ENCODE assay signal across 14 cellular contexts in genomic region chr12:49824416-49824815, GRCh38. TPM values are rescaled to one million over a fixed set of nuclear protein-coding genes. Genes with fewer than 3 reads are reported as not detected.
DNase-seq lines count a peak whose midpoint lies in the region; ATAC-seq, FAIRE-seq and TF ChIP-seq lines count a peak whose summit lies in the region.
"Had no signal": no experiment of that assay in that cellular context is flagged by ENCODE, and none has a peak within 500 bp of the region (broad histone marks: within the 10 kb centered on the region; RNA-seq: fewer than 3 reads in every experiment).

No MANE protein-coding gene starts in this region.

- H3K4me3 ChIP-seq in DND-41 (ENCODE audit: low read depth in 1 of 2, low read length in 2 of 2): no peak overlapping the region
- H3K4me3 ChIP-seq in adrenal gland: peak overlapping the region in 1 of 4 donors; percentile 67
- H3K4me3 ChIP-seq in skeletal muscle tissue (ENCODE audit: low read length in 3 of 3): peak overlapping the region in 2 of 3 donors; percentile 31 to 55

- DNase-seq in DND-41 (no peak), adrenal gland (no peak), islet precursor cell (peak; percentile 50), GM19239 (ENCODE audit: insufficient read length, low spot score) (no peak), T-helper 9 cell (no peak)
- DNase-seq: activated naive CD4-positive, alpha-beta T cell; NCI-H1436; NCI-H446; SK-N-SH had no signal

- no peak overlapping the region for H3K9ac ChIP-seq in DND-41 (ENCODE audit: low read depth, low read length)
- peak overlapping the region; percentile 27 to 61 (median 58) for H3K9ac ChIP-seq in skeletal muscle tissue (ENCODE audit: low read depth in 1 of 3, low read length in 3 of 3)
- H3K9ac ChIP-seq: SK-N-SH had no signal

- no peak overlapping the region for H2AFZ ChIP-seq in DND-41 (ENCODE audit: low read depth, low read length)

- FAIRE-seq in GM19239 (lab: Jason Lieb, UNC): no peak
- FAIRE-seq: bronchial epithelial cell had no signal

- 0 out of 2 replicates have a peak overlapping the region, but pooled peaks have one; percentile 1 for H3K4me2 ChIP-seq in DND-41 (ENCODE audit: insufficient read depth, low read length)

- H3K27me3 ChIP-seq in DND-41 (ENCODE audit: insufficient read depth, low read length, poor library complexity) (no peaks in the 10 kb centered on the region), adrenal gland (no peaks in the 10 kb centered on the region), skeletal muscle tissue (ENCODE audit: control insufficient read depth in 3 of 3, insufficient read depth in 3 of 3, low read length in 3 of 3) (no peaks in the 10 kb centered on the region)

- no peak for TF ChIP-seq POLR2A in adrenal gland (IDR thresholded peaks at IDR 0.05)

- no peak for ATAC-seq in DND-41 (ENCODE audit: insufficient read depth, low read depth)
- no peak for ATAC-seq in SK-N-SH treated with all-trans-retinoic acid at 6 μM for 48 hours
- no peak for ATAC-seq in HG02571 (IDR thresholded peaks at IDR 0.05; ENCODE audit: unreplicated experiment)

- H4K20me1 ChIP-seq in DND-41 (ENCODE audit: insufficient read depth, low read length): peaks cover 55% of the 10 kb centered on the region

- intact Hi-C loops in adrenal gland (cut with DNase I): no loop called here

- 71 to 88% (median 76%) methylated on average over 8 of the region's 8 CpGs for WGBS in adrenal gland, 4 donors

- H3K36me3 ChIP-seq in DND-41 (ENCODE audit: insufficient read depth, low read length) (peaks cover 9% of the 10 kb centered on the region; the same call in 1 of the 2 replicates), adrenal gland (replicated peaks in 1 of 2) (peaks cover 0 to 7% of the 10 kb centered on the region in 2 donors), skeletal muscle tissue (ENCODE audit: control insufficient read depth in 3 of 3, insufficient read depth in 3 of 3, low read length in 3 of 3) (peaks cover 0 to 2% (median 0%) of the 10 kb centered on the region in 3 donors)

- peaks cover 78% of the 10 kb centered on the region for H3K79me2 ChIP-seq in DND-41 (ENCODE audit: insufficient read depth, low read length)

- H3K27ac ChIP-seq in DND-41 (ENCODE audit: low read length) (no peak overlapping the region), adrenal gland (peak overlapping the region in 4 of 5 donors; percentile 80 to 98 (median 91)), skeletal muscle tissue (ENCODE audit: low read depth, low read length) (peak overlapping the region; percentile 84)
- H3K27ac ChIP-seq: VCaP had no signal

- TF ChIP-seq CTCF in DND-41 (IDR thresholded peaks at IDR 0.05; ENCODE audit: borderline replicate concordance, extremely low read depth, low read length, poor library complexity, severe bottlenecking): no peak
- no peak for TF ChIP-seq CTCF in adrenal gland (IDR thresholded peaks at IDR 0.05)

- H3K4me1 ChIP-seq in DND-41 (ENCODE audit: insufficient read depth, low read length) (peaks cover 48% of the 10 kb centered on the region), adrenal gland (replicated peaks in 1 of 2) (peaks cover 66 to 80% of the 10 kb centered on the region in 2 donors), skeletal muscle tissue (ENCODE audit: control insufficient read depth in 3 of 3, insufficient read depth in 3 of 3, low read length in 3 of 3) (peaks cover 58 to 73% (median 59%) of the 10 kb centered on the region in 3 donors)

- no peaks in the 10 kb centered on the region for H3K9me3 ChIP-seq in DND-41 (ENCODE audit: insufficient read depth, low read length, severe bottlenecking)
- H3K9me3 ChIP-seq in adrenal gland (replicated peaks in 1 of 3): no peaks in the 10 kb centered on the region
- no peaks in the 10 kb centered on the region for H3K9me3 ChIP-seq in skeletal muscle tissue (ENCODE audit: control insufficient read depth in 3 of 3, low read length in 3 of 3)
- H3K9me3 ChIP-seq: SK-N-SH had no signal

TF ChIP-seq in SK-N-SH treated with all-trans-retinoic acid at 6 μM for 48 hours, 23 proteins besides CTCF, POLR2A, EP300 and RAD21:
- TF ChIP-seq, protein P1, sequence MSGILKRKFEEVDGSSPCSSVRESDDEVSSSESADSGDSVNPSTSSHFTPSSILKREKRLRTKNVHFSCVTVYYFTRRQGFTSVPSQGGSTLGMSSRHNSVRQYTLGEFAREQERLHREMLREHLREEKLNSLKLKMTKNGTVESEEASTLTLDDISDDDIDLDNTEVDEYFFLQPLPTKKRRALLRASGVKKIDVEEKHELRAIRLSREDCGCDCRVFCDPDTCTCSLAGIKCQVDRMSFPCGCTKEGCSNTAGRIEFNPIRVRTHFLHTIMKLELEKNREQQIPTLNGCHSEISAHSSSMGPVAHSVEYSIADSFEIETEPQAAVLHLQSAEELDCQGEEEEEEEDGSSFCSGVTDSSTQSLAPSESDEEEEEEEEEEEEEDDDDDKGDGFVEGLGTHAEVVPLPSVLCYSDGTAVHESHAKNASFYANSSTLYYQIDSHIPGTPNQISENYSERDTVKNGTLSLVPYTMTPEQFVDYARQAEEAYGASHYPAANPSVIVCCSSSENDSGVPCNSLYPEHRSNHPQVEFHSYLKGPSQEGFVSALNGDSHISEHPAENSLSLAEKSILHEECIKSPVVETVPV (CRISPR knock-in tag; IDR thresholded peaks at IDR 0.05): no peak
- no peak for TF ChIP-seq CSDC2 (CRISPR knock-in tag; IDR thresholded peaks at IDR 0.05)
- TF ChIP-seq ESRRG (CRISPR knock-in tag; IDR thresholded peaks at IDR 0.05): no peak
- no peak for TF ChIP-seq ZNF8 (CRISPR knock-in tag; IDR thresholded peaks at IDR 0.05)
- TF ChIP-seq, protein P2, sequence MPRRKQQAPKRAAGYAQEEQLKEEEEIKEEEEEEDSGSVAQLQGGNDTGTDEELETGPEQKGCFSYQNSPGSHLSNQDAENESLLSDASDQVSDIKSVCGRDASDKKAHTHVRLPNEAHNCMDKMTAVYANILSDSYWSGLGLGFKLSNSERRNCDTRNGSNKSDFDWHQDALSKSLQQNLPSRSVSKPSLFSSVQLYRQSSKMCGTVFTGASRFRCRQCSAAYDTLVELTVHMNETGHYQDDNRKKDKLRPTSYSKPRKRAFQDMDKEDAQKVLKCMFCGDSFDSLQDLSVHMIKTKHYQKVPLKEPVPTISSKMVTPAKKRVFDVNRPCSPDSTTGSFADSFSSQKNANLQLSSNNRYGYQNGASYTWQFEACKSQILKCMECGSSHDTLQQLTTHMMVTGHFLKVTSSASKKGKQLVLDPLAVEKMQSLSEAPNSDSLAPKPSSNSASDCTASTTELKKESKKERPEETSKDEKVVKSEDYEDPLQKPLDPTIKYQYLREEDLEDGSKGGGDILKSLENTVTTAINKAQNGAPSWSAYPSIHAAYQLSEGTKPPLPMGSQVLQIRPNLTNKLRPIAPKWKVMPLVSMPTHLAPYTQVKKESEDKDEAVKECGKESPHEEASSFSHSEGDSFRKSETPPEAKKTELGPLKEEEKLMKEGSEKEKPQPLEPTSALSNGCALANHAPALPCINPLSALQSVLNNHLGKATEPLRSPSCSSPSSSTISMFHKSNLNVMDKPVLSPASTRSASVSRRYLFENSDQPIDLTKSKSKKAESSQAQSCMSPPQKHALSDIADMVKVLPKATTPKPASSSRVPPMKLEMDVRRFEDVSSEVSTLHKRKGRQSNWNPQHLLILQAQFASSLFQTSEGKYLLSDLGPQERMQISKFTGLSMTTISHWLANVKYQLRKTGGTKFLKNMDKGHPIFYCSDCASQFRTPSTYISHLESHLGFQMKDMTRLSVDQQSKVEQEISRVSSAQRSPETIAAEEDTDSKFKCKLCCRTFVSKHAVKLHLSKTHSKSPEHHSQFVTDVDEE (CRISPR knock-in tag; IDR thresholded peaks at IDR 0.05): no peak
- TF ChIP-seq, protein P3, sequence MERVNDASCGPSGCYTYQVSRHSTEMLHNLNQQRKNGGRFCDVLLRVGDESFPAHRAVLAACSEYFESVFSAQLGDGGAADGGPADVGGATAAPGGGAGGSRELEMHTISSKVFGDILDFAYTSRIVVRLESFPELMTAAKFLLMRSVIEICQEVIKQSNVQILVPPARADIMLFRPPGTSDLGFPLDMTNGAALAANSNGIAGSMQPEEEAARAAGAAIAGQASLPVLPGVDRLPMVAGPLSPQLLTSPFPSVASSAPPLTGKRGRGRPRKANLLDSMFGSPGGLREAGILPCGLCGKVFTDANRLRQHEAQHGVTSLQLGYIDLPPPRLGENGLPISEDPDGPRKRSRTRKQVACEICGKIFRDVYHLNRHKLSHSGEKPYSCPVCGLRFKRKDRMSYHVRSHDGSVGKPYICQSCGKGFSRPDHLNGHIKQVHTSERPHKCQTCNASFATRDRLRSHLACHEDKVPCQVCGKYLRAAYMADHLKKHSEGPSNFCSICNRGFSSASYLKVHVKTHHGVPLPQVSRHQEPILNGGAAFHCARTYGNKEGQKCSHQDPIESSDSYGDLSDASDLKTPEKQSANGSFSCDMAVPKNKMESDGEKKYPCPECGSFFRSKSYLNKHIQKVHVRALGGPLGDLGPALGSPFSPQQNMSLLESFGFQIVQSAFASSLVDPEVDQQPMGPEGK (CRISPR knock-in tag; IDR thresholded peaks at IDR 0.05; ENCODE audit: borderline replicate concordance): no peak
- no peak for TF ChIP-seq ZFP30 (CRISPR knock-in tag; IDR thresholded peaks at IDR 0.05)
- no peak for TF ChIP-seq ZFP3 (CRISPR knock-in tag; IDR thresholded peaks at IDR 0.05)
- TF ChIP-seq PPARA (CRISPR knock-in tag; IDR thresholded peaks at IDR 0.05; ENCODE audit: borderline replicate concordance): no peak
- no peak for TF ChIP-seq ARNTL (CRISPR knock-in tag; IDR thresholded peaks at IDR 0.05; ENCODE audit: borderline replicate concordance, low read depth)

RNA-seq across cellular contexts. Expression of gene NCKAP5L, which starts 3.8 kb away (rescaled TPM):
- total RNA-seq in adrenal gland: 10 to 100 TPM; 22.9 to 58.2 (median 40.7) TPM
- polyA plus RNA-seq in adrenal gland: 100 to 1,000 TPM in 1 of 3 donors, 10 to 100 TPM in 1, 1 to 10 TPM in 1; 5.5 to 143 (median 38.2) TPM
- 19.3 TPM for total RNA-seq in skeletal muscle tissue

RNA-seq across cellular contexts. Expression of gene BCDIN3D, which starts 18.5 kb away (rescaled TPM):
- total RNA-seq in adrenal gland (1 to 10 TPM; 1.9 to 8.9 (median 4.8) TPM), skeletal muscle tissue (6.8 TPM)
- polyA plus RNA-seq in adrenal gland: 1 to 10 TPM; 2.4 to 8.1 (median 3.4) TPM

Comparison
In these comparisons a context has a peak if more than half of its experiments do, and no peak if none do; other contexts are left out.
1. H3K4me3 ChIP-seq: peak in skeletal muscle tissue (2 of 3); none in DND-41 (0 of 2).